ENCODE assay signal across 13 cellular contexts in genomic region chr12:6722863-6723262, GRCh38. TPM values are rescaled to one million over a fixed set of nuclear protein-coding genes. Genes with fewer than 3 reads are reported as not detected.
DNase-seq lines count a peak whose midpoint lies in the region; ATAC-seq and TF ChIP-seq lines count a peak whose summit lies in the region.
"Had no signal": no experiment of that assay in that cellular context is flagged by ENCODE, and none has a peak within 500 bp of the region (broad histone marks: within the 10 kb centered on the region; RNA-seq: fewer than 3 reads in every experiment).

No MANE protein-coding gene starts in this region.

- POLR2A ChIA-PET in CD8-positive, alpha-beta memory T cell (lab: Charles Lee), result interaction anchor here (1.2 to 2.7 kb wide), 4 partner anchors 13 to 34 kb away, joined by 3 to 92 read pairs (median 16); partner anchors contain the start of genes MLF2 and ZNF384
- POLR2A ChIA-PET in WTC11 (lab: Charles Lee), result interaction anchor here (0.6 to 2.6 kb wide), 5 partner anchors 16 to 235 kb away, joined by 3 to 39 read pairs (median 13); partner anchors contain the start of genes MLF2 and ZNF384

- peak overlapping the region; percentile 67 for H3K27ac ChIP-seq in CD8-positive, alpha-beta memory T cell (ENCODE audit: low read depth, low read length)
- H3K27ac ChIP-seq in HL-60 (replicated peaks), result peak overlapping the region; percentile 89

- H3K36me3 ChIP-seq in CD8-positive, alpha-beta memory T cell (ENCODE audit: insufficient read depth, low read length), result peaks cover 6% of the 10 kb centered on the region

- H3K27ac Mint-ChIP-seq in CD8-positive, alpha-beta memory T cell, result peak overlapping the region in 6 of 8 donors; percentile 50 to 99 (median 72)
- no peak overlapping the region for H3K27ac Mint-ChIP-seq in WTC11
- peak overlapping the region in 1 of 3 experiments; percentile 39 for H3K27ac Mint-ChIP-seq in nephron

- peaks cover 22 to 32% (median 23%) of the 10 kb centered on the region in 3 donors for H3K4me1 Mint-ChIP-seq in CD8-positive, alpha-beta memory T cell
- H3K4me1 Mint-ChIP-seq in WTC11 (peaks cover 11% of the 10 kb centered on the region), nephron (peaks cover 12% of the 10 kb centered on the region)

- H3K4me3 ChIP-seq in CD8-positive, alpha-beta memory T cell (ENCODE audit: low read length), result no peak overlapping the region
- H3K4me3 ChIP-seq in HL-60 (replicated peaks; ENCODE audit: insufficient read depth, low read length), result no peak overlapping the region

- TF ChIP-seq CTCF in HL-60 (IDR thresholded peaks at IDR 0.05; ENCODE audit: insufficient read depth, low read length), result no peak
- TF ChIP-seq CTCF in WTC11 (IDR thresholded peaks at IDR 0.05), result no peak
- no peak for TF ChIP-seq CTCF in nephron (IDR thresholded peaks at IDR 0.05; ENCODE audit: unreplicated experiment in 3 of 3)

- no peaks in the 10 kb centered on the region for H3K9me3 ChIP-seq in CD8-positive, alpha-beta memory T cell (ENCODE audit: low read length)

- peak overlapping the region in 2 of 7 donors; percentile 3 to 73 for H3K4me3 Mint-ChIP-seq in CD8-positive, alpha-beta memory T cell
- H3K4me3 Mint-ChIP-seq in WTC11 (peak overlapping the region; percentile 88), nephron (peak overlapping the region; percentile 5 to 53 (median 12))

- no peaks in the 10 kb centered on the region for H3K27me3 Mint-ChIP-seq in CD8-positive, alpha-beta memory T cell
- peaks cover 16% of the 10 kb centered on the region for H3K27me3 Mint-ChIP-seq in WTC11 (ENCODE audit: low read depth)
- H3K27me3 Mint-ChIP-seq in nephron (ENCODE audit: low read depth), result peaks cover 7% of the 10 kb centered on the region
- H3K27me3 Mint-ChIP-seq: stimulated activated naive B cell treated with anti-CD40 and anti-IgM and Interleukin-4, amounts not matched to agents 10 μg/mL and 1 μg/mL and 100 μg/mL, for 72 hours had no signal

- CTCF ChIA-PET in CD8-positive, alpha-beta memory T cell (lab: Charles Lee), result interaction anchor here (1.4 to 2.6 kb wide), 7 partner anchors 10 to 129 kb away, joined by 5 to 26 read pairs (median 7); partner anchors contain the start of genes CDCA3, MLF2, P3H3 and PTMS
- CTCF ChIA-PET in WTC11 (lab: Charles Lee), result interaction anchor here (1.0 to 2.4 kb wide), 10 partner anchors 23 to 168 kb away, joined by 3 to 25 read pairs (median 4); partner anchors contain the start of genes PTMS and ZNF384

- no peaks in the 10 kb centered on the region for H3K27me3 ChIP-seq in CD8-positive, alpha-beta memory T cell (ENCODE audit: insufficient read depth, low read length, poor library complexity, severe bottlenecking)
- no peaks in the 10 kb centered on the region for H3K27me3 ChIP-seq in HL-60 (ENCODE audit: insufficient read depth, poor library complexity, severe bottlenecking)

- peaks cover 0 to 3% (median 0%) of the 10 kb centered on the region in 5 donors for H3K9me3 Mint-ChIP-seq in CD8-positive, alpha-beta memory T cell
- H3K9me3 Mint-ChIP-seq in WTC11 (no peaks in the 10 kb centered on the region), nephron (peaks cover 3% of the 10 kb centered on the region)
- H3K9me3 Mint-ChIP-seq: stimulated activated naive B cell treated with anti-CD40 and anti-IgM and Interleukin-4, amounts not matched to agents 10 μg/mL and 1 μg/mL and 100 μg/mL, for 72 hours had no signal

- peaks cover 2 to 20% (median 4%) of the 10 kb centered on the region in 3 donors for H3K36me3 Mint-ChIP-seq in CD8-positive, alpha-beta memory T cell
- H3K36me3 Mint-ChIP-seq in WTC11 (peaks cover 9% of the 10 kb centered on the region; the same call in 1 of the 2 replicates), nephron (ENCODE audit: low read depth) (peaks cover 6% of the 10 kb centered on the region)

- no peak for DNase-seq in CD8-positive, alpha-beta memory T cell
- no peak for DNase-seq in HL-60 (ENCODE audit: low read depth in 1 of 2, low spot score in 1 of 2)
- DNase-seq in WTC11 (ENCODE audit: low spot score), result no peak
- no peak for DNase-seq in NCI-H187 treated with DMSO at 0.1 percent for 48 hours (lab: John Stamatoyannopoulos, UW)
- no peak for DNase-seq in SKM-1 treated with dmso at 0.1 percent for 144 hours (lab: John Stamatoyannopoulos, UW; ENCODE audit: unreplicated experiment)
- DNase-seq in glomerular visceral epithelial cell (ENCODE audit: extremely low spot score), result no peak
- DNase-seq: central memory CD4-positive, alpha-beta T cell; kidney; NCI-H2029 treated with DMSO at 0.1 percent for 48 hours; stimulated activated naive B cell treated with anti-CD40 and anti-IgM and Interleukin-4, amounts not matched to agents 10 μg/mL and 1 μg/mL and 100 μg/mL, for 72 hours had no signal

- H3K4me1 ChIP-seq in CD8-positive, alpha-beta memory T cell (ENCODE audit: insufficient read depth, low read length), result peaks cover 19% of the 10 kb centered on the region

- no peak for ATAC-seq in WTC11
- no peak for ATAC-seq in HG02642 (IDR thresholded peaks at IDR 0.05; ENCODE audit: poor library complexity, unreplicated experiment)

TF ChIP-seq in WTC11, 78 proteins besides CTCF, POLR2A, EP300 and RAD21:
- no peak for TF ChIP-seq SOX15 (CRISPR knock-in tag; IDR thresholded peaks at IDR 0.05)
- TF ChIP-seq, protein P1, sequence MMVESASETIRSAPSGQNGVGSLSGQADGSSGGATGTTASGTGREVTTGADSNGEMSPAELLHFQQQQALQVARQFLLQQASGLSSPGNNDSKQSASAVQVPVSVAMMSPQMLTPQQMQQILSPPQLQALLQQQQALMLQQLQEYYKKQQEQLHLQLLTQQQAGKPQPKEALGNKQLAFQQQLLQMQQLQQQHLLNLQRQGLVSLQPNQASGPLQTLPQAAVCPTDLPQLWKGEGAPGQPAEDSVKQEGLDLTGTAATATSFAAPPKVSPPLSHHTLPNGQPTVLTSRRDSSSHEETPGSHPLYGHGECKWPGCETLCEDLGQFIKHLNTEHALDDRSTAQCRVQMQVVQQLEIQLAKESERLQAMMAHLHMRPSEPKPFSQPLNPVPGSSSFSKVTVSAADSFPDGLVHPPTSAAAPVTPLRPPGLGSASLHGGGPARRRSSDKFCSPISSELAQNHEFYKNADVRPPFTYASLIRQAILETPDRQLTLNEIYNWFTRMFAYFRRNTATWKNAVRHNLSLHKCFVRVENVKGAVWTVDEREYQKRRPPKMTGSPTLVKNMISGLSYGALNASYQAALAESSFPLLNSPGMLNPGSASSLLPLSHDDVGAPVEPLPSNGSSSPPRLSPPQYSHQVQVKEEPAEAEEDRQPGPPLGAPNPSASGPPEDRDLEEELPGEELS (CRISPR knock-in tag; IDR thresholded peaks at IDR 0.05), result no peak

RNA-seq across cellular contexts. Expression of gene COPS7A, which starts 1.0 kb away (rescaled TPM):
- 10 to 100 TPM; 48.8 to 49.7 TPM for total RNA-seq in CD8-positive, alpha-beta memory T cell
- polyA plus RNA-seq in CD8-positive, alpha-beta memory T cell, result 46.2 TPM
- 41.2 to 43.8 TPM (median 41.4 TPM) in 3 replicates for total RNA-seq in WTC11 (2021)

RNA-seq across cellular contexts. Expression of gene PIANP, which starts 22.2 kb away (rescaled TPM):
- under 1 TPM; 0.49 to 0.79 TPM for total RNA-seq in CD8-positive, alpha-beta memory T cell
- 0.77 TPM for polyA plus RNA-seq in CD8-positive, alpha-beta memory T cell
- 7.7 to 9.9 TPM (median 8.2 TPM) in 3 replicates for total RNA-seq in WTC11 (2021)
- total RNA-seq: HT-29 had no signal

RNA-seq across cellular contexts. Expression of gene MLF2, which starts 30.1 kb away (rescaled TPM):
- total RNA-seq in CD8-positive, alpha-beta memory T cell, result 100 to 1,000 TPM; 141 to 146 TPM
- 141 TPM for polyA plus RNA-seq in CD8-positive, alpha-beta memory T cell
- total RNA-seq in WTC11 (2021), result 226 to 236 TPM (median 229 TPM) in 3 replicates

RNA-seq across cellular contexts. Expression of gene ZNF384, which starts 33.7 kb away (rescaled TPM):
- 10 to 100 TPM; 58.1 to 63.3 TPM for total RNA-seq in CD8-positive, alpha-beta memory T cell
- polyA plus RNA-seq in CD8-positive, alpha-beta memory T cell, result 37.2 TPM
- total RNA-seq in WTC11 (2021), result 63.8 to 64.7 TPM (median 64.4 TPM) in 3 replicates

RNA-seq across cellular contexts. Expression of gene PTMS, which starts 43.3 kb away (rescaled TPM):
- total RNA-seq in CD8-positive, alpha-beta memory T cell, result 10 to 100 TPM; 75.3 to 87.2 TPM
- 10.9 TPM for polyA plus RNA-seq in CD8-positive, alpha-beta memory T cell
- total RNA-seq in WTC11 (2021), result 370 to 539 TPM (median 525 TPM) in 3 replicates
